ENCODE assay signal across 1 cellular context in genomic region chr15:65408370-65409283, GRCh38.
TF ChIP-seq lines count a peak whose summit lies in the region.

No MANE protein-coding gene starts in this region.

TF ChIP-seq in HEK293, 187 proteins besides CTCF, POLR2A, EP300 and RAD21 (continued from another document):
- 0 out of 2 replicates have a peak, but pooled peaks have one; percentile 40 for TF ChIP-seq ZNF362 (tag by site-specific recombination; IDR thresholded peaks at IDR 0.05)
- TF ChIP-seq ZNF239 (tag by site-specific recombination; IDR thresholded peaks at IDR 0.05): peak; percentile 56; the same call in 1 of the 2 replicates
- no peak for TF ChIP-seq ZNF148 (tag by site-specific recombination; IDR thresholded peaks at IDR 0.05; ENCODE audit: borderline replicate concordance)
- no peak for TF ChIP-seq ZNF248 (tag by site-specific recombination; IDR thresholded peaks at IDR 0.05)
- no peak for TF ChIP-seq ZNF776 (tag by site-specific recombination; IDR thresholded peaks at IDR 0.05; ENCODE audit: borderline replicate concordance)
